In the genomic region with DNA sequence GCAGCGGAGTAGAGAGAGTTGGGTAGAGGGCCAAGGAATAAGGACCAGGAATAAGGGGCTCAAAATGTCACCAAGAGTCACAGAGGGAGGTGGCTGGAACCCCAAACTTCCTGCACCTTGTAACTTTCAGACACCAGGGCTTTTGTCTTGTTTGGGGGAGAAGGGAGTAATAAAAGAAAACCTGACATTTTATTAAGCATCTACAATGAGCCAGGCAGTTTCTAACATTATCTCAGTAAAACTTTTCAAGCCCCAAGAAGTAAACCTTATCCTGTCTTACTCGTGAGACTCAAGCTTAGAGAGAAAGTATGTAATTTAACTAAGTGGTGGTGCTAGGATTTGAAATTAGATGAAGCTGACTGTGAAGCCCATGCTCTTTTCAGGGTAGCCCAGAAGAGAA, we compare ENCODE assay signal across 9 cellular contexts. TPM values are rescaled to one million over a fixed set of nuclear protein-coding genes. Genes with fewer than 3 reads are reported as not detected.
DNase-seq lines count a peak whose midpoint lies in the region; ATAC-seq and TF ChIP-seq lines count a peak whose summit lies in the region.
"Had no signal": no experiment of that assay in that cellular context is flagged by ENCODE, and none has a peak within 500 bp of the region (broad histone marks: within the 10 kb centered on the region; RNA-seq: fewer than 3 reads in every experiment).

No MANE protein-coding gene starts in this region.

- no peak for TF ChIP-seq POLR2A in heart left ventricle (IDR thresholded peaks at IDR 0.05)
- TF ChIP-seq POLR2A in ovary (IDR thresholded peaks at IDR 0.05) = no peak

- no peaks in the 10 kb centered on the region for H3K9me3 ChIP-seq in heart left ventricle
- no peaks in the 10 kb centered on the region for H3K9me3 ChIP-seq in right cardiac atrium (ENCODE audit: control insufficient read depth, low read length)
- no peaks in the 10 kb centered on the region for H3K9me3 ChIP-seq in mucosa of rectum (ENCODE audit: control insufficient read depth in 2 of 2, low read length in 2 of 2)
- H3K9me3 ChIP-seq in upper lobe of right lung = no peaks in the 10 kb centered on the region
- no peaks in the 10 kb centered on the region for H3K9me3 ChIP-seq in MM.1S (replicated peaks; ENCODE audit: insufficient read depth, low read length)
- no peaks in the 10 kb centered on the region for H3K9me3 ChIP-seq in ovary

- peaks cover 43% of the 10 kb centered on the region for H3K79me2 ChIP-seq in MM.1S (ENCODE audit: low read length)

- H3K27ac ChIP-seq in heart left ventricle (peak overlapping the region in 9 of 12 donors; percentile 50 to 97 (median 73)), right cardiac atrium (ENCODE audit: low read length) (no peak overlapping the region), caudate nucleus (ENCODE audit: low read depth, low read length) (peak overlapping the region; percentile 68), mucosa of rectum (ENCODE audit: low read depth in 2 of 2, low read length in 2 of 2) (peak overlapping the region; percentile 73 to 95), upper lobe of right lung (peak overlapping the region; percentile 65), MM.1S (ENCODE audit: low read length) (no peak overlapping the region), ovary (peak overlapping the region in 1 of 2 donors; percentile 79)

- H3K36me3 ChIP-seq in heart left ventricle (peaks cover 0 to 37% (median 25%) of the 10 kb centered on the region in 9 donors), mucosa of rectum (ENCODE audit: control insufficient read depth in 2 of 2, insufficient read depth in 2 of 2, low read length in 2 of 2) (peaks cover 22 to 24% of the 10 kb centered on the region in 2 donors), upper lobe of right lung (peaks cover 25% of the 10 kb centered on the region), MM.1S (replicated peaks; ENCODE audit: insufficient read depth, low read length) (0 out of 2 replicates have a peak, but pooled peaks cover 4% of the 10 kb centered on the region), ovary (no peaks in the 10 kb centered on the region)

- DNase-seq in heart left ventricle (no peak), right cardiac atrium (no peak), caudate nucleus (lab: John Stamatoyannopoulos, UW) (no peak), upper lobe of right lung (no peak), activated gamma-delta T cell (lab: John Stamatoyannopoulos, UW) (no peak), MM.1S (no peak), ovary (no peak)
- DNase-seq: trophoblast cell had no signal

- H4K20me1 ChIP-seq in MM.1S (ENCODE audit: insufficient read depth, low read length) = no peaks in the 10 kb centered on the region

- H3F3A ChIP-seq in MM.1S (ENCODE audit: insufficient read depth, low read length) = peaks cover 33% of the 10 kb centered on the region

- H3K27me3 ChIP-seq in heart left ventricle = no peaks in the 10 kb centered on the region
- no peaks in the 10 kb centered on the region for H3K27me3 ChIP-seq in right cardiac atrium (ENCODE audit: control insufficient read depth, insufficient read depth)
- no peaks in the 10 kb centered on the region for H3K27me3 ChIP-seq in mucosa of rectum (ENCODE audit: control insufficient read depth in 2 of 2, insufficient read depth in 2 of 2, low read length in 2 of 2)
- no peaks in the 10 kb centered on the region for H3K27me3 ChIP-seq in upper lobe of right lung
- H3K27me3 ChIP-seq in MM.1S (replicated peaks; ENCODE audit: insufficient read depth, low read length) = no peaks in the 10 kb centered on the region
- no peaks in the 10 kb centered on the region for H3K27me3 ChIP-seq in ovary

- ATAC-seq in heart left ventricle = no peak
- no peak for ATAC-seq in right cardiac atrium
- ATAC-seq in upper lobe of right lung = no peak

- H3K4me1 ChIP-seq in heart left ventricle (peaks cover 5 to 58% (median 38%) of the 10 kb centered on the region in 12 donors), right cardiac atrium (ENCODE audit: control insufficient read depth, insufficient read depth, low read length) (peaks cover 8% of the 10 kb centered on the region), mucosa of rectum (ENCODE audit: control insufficient read depth in 2 of 2, insufficient read depth in 2 of 2, low read length in 2 of 2) (peaks cover 33 to 36% of the 10 kb centered on the region in 2 donors), upper lobe of right lung (peaks cover 26% of the 10 kb centered on the region), MM.1S (ENCODE audit: low read length) (peaks cover 24% of the 10 kb centered on the region), ovary (ENCODE audit: insufficient read depth) (peaks cover 14% of the 10 kb centered on the region)

- WGBS in heart left ventricle, 4 donors = 70 to 78% (median 76%) methylated on average over 2 of the region's 2 CpGs
- WGBS in right cardiac atrium = 67% methylated on average over 2 of the region's 2 CpGs
- 65 to 75% (median 69%) methylated on average over 2 of the region's 2 CpGs for WGBS in ovary, 3 donors

- intact Hi-C loops in heart left ventricle (cut with DNase I) (loop anchor here in 8 of 10 donors (5.0 to 10.0 kb wide), 10 partner anchors 62 to 642 kb away; a partner anchor contains a TSS), right cardiac atrium (cut with DNase I) (loop anchor here in 3 of 4 donors (5.0 kb wide), 2 partner anchors 177 to 492 kb away; a partner anchor contains a TSS), upper lobe of right lung (cut with DNase I) (no loop called here), ovary (cut with DNase I) (loop anchor here in 3 of 4 donors (5.0 to 10.0 kb wide), 3 partner anchors 190 to 1192 kb away; a partner anchor contains a TSS)

- H2AFZ ChIP-seq in MM.1S (ENCODE audit: low read length) = no peak overlapping the region

- no peak overlapping the region for H3K4me2 ChIP-seq in MM.1S (ENCODE audit: low read depth, low read length)

- H3K9ac ChIP-seq in mucosa of rectum (ENCODE audit: low read depth in 1 of 2, low read length in 2 of 2) = no peak overlapping the region
- H3K9ac ChIP-seq in MM.1S (ENCODE audit: low read length) = no peak overlapping the region

- peak overlapping the region in 4 of 12 donors; percentile 65 to 89 (median 75) for H3K4me3 ChIP-seq in heart left ventricle
- no peak overlapping the region for H3K4me3 ChIP-seq in right cardiac atrium (ENCODE audit: low read length)
- H3K4me3 ChIP-seq in mucosa of rectum (ENCODE audit: low read length in 2 of 2) = peak overlapping the region; percentile 72 to 75
- H3K4me3 ChIP-seq in upper lobe of right lung = peak overlapping the region; percentile 73
- no peak overlapping the region for H3K4me3 ChIP-seq in MM.1S (ENCODE audit: low read length)
- H3K4me3 ChIP-seq in ovary = no peak overlapping the region

- H3K9me2 ChIP-seq in MM.1S (replicated peaks; ENCODE audit: insufficient read depth, low read length) = no peaks in the 10 kb centered on the region

- no peak for TF ChIP-seq EP300 in ovary (IDR thresholded peaks at IDR 0.05)

- no peak for TF ChIP-seq CTCF in heart left ventricle (IDR thresholded peaks at IDR 0.05)
- no peak for TF ChIP-seq CTCF in upper lobe of right lung (IDR thresholded peaks at IDR 0.05)
- no peak for TF ChIP-seq CTCF in MM.1S (IDR thresholded peaks at IDR 0.05; ENCODE audit: low read length)
- TF ChIP-seq CTCF in ovary (IDR thresholded peaks at IDR 0.05) = no peak

RNA-seq across cellular contexts. Expression of a gene that starts 0.8 kb away (rescaled TPM):
- total RNA-seq in heart left ventricle = 10 to 100 TPM; 10.9 to 24.9 (median 19.8) TPM
- 10 to 100 TPM in 1 of 2 donors, 1 to 10 TPM in 1; 9.1 to 22.5 TPM for polyA plus RNA-seq in heart left ventricle
- 10 to 100 TPM; 11.5 to 26.5 (median 23.5) TPM for total RNA-seq in right cardiac atrium
- polyA plus RNA-seq in right cardiac atrium = 8.5 TPM
- 40.9 TPM for total RNA-seq in upper lobe of right lung
- 10 to 100 TPM; 23.8 to 60.1 (median 27.7) TPM for total RNA-seq in ovary
- polyA plus RNA-seq in ovary = 10 to 100 TPM; 14.5 to 28.7 TPM

RNA-seq across cellular contexts. Expression of a gene that starts 27.1 kb away (rescaled TPM):
- total RNA-seq in heart left ventricle = under 1 TPM in 2 of 9 donors, not detected in 7; 0.06 to 0.19 TPM
- not detected for polyA plus RNA-seq in heart left ventricle
- total RNA-seq in right cardiac atrium = under 1 TPM in 3 of 4 donors, not detected in 1; 0.06 to 0.23 (median 0.08) TPM
- 0.02 TPM for polyA plus RNA-seq in right cardiac atrium
- 0.20 TPM for total RNA-seq in upper lobe of right lung
- total RNA-seq in ovary = not detected
- polyA plus RNA-seq in ovary = under 1 TPM; 0.05 TPM

Comparison
In these comparisons a context has a peak if more than half of its experiments do, and no peak if none do; other contexts are left out.
1. H3K27ac ChIP-seq: peak in heart left ventricle (9 of 12), caudate nucleus (single experiment), mucosa of rectum (2 of 2) and upper lobe of right lung (single experiment); none in right cardiac atrium (single experiment) and MM.1S (single experiment).
2. H3K4me3 ChIP-seq: peak in mucosa of rectum (2 of 2) and upper lobe of right lung (single experiment); none in right cardiac atrium (single experiment), MM.1S (single experiment) and ovary (single experiment).